ENCODE assay signal across 1 cellular context in the genomic region with DNA sequence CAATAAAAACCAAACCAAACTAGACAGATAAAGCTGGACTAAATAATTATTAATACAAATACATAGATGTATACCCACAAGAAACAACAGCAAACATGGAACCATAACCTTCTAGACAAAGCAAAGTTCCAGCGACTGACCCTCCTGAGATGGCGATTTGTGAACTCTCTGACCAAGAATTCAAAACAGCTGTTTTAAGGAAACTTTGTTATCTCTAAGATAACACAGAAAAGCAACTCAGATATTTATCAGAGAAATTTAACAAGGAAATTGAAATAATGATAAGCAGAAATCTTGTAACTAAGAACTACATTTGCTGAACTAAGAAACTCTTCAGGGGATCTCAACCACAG.
TF ChIP-seq lines count a peak whose summit lies in the region.

No MANE protein-coding gene starts in this region.

TF ChIP-seq in A549, 52 proteins besides CTCF, POLR2A, EP300 and RAD21:
- TF ChIP-seq PHF8 (IDR thresholded peaks at IDR 0.05; ENCODE audit: borderline replicate concordance, low read depth) (no peak), JUN (IDR thresholded peaks at IDR 0.05) (no peak), MYC (IDR thresholded peaks at IDR 0.05; ENCODE audit: borderline replicate concordance, low read length) (no peak), EHF (CRISPR knock-in tag; IDR thresholded peaks at IDR 0.05) (no peak), TFCP2L1 (CRISPR knock-in tag; IDR thresholded peaks at IDR 0.05) (no peak)
- TF ChIP-seq, protein P1, sequence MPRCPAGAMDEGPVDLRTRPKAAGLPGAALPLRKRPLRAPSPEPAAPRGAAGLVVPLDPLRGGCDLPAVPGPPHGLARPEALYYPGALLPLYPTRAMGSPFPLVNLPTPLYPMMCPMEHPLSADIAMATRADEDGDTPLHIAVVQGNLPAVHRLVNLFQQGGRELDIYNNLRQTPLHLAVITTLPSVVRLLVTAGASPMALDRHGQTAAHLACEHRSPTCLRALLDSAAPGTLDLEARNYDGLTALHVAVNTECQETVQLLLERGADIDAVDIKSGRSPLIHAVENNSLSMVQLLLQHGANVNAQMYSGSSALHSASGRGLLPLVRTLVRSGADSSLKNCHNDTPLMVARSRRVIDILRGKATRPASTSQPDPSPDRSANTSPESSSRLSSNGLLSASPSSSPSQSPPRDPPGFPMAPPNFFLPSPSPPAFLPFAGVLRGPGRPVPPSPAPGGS (IDR thresholded peaks at IDR 0.05) = no peak
- TF ChIP-seq, protein P2, sequence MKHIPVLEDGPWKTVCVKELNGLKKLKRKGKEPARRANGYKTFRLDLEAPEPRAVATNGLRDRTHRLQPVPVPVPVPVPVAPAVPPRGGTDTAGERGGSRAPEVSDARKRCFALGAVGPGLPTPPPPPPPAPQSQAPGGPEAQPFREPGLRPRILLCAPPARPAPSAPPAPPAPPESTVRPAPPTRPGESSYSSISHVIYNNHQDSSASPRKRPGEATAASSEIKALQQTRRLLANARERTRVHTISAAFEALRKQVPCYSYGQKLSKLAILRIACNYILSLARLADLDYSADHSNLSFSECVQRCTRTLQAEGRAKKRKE (CRISPR knock-in tag; IDR thresholded peaks at IDR 0.05; ENCODE audit: low read depth) = no peak
